ENCODE assay signal across 8 cellular contexts in genomic region chr20:32207211-32207625, GRCh38. TPM values are rescaled to one million over a fixed set of nuclear protein-coding genes. Genes with fewer than 3 reads are reported as not detected.
DNase-seq lines count a peak whose midpoint lies in the region; ATAC-seq and TF ChIP-seq lines count a peak whose summit lies in the region.

No MANE protein-coding gene starts in this region.

- peak overlapping the region; percentile 100 for H3K4me3 ChIP-seq in Loucy (ENCODE audit: low read length, poor library complexity, severe bottlenecking)

- H3K36me3 Mint-ChIP-seq in naive thymus-derived CD8-positive, alpha-beta T cell: peaks cover 6 to 28% (median 12%) of the 10 kb centered on the region in 3 donors

- H3K9me3 Mint-ChIP-seq in naive thymus-derived CD8-positive, alpha-beta T cell: no peaks in the 10 kb centered on the region

- peak overlapping the region; percentile 90 to 99 (median 96) for H3K27ac Mint-ChIP-seq in naive thymus-derived CD8-positive, alpha-beta T cell

- H3K4me3 Mint-ChIP-seq in naive thymus-derived CD8-positive, alpha-beta T cell: peak overlapping the region; percentile 90 to 97 (median 95)

- H3K27me3 ChIP-seq in Loucy (ENCODE audit: insufficient read depth, low read length, poor library complexity, severe bottlenecking): no peaks in the 10 kb centered on the region

- no peaks in the 10 kb centered on the region for H3F3A ChIP-seq in Loucy (ENCODE audit: low read depth)

- H3K27ac ChIP-seq in C4-2B (peak overlapping the region; percentile 97), cingulate gyrus (ENCODE audit: low read depth, low read length) (peak overlapping the region; percentile 84)

- no peaks in the 10 kb centered on the region for H3K9me3 ChIP-seq in Loucy (ENCODE audit: insufficient read depth, low read depth, low read length)

- TF ChIP-seq CTCF in C4-2B (conservative IDR thresholded peaks at IDR 0.05) (no peak), Loucy (conservative IDR thresholded peaks at IDR 0.05; ENCODE audit: low read length) (no peak)

- H3K9me2 ChIP-seq in Loucy (replicated peaks; ENCODE audit: low read depth, low read length): no peaks in the 10 kb centered on the region

- peaks cover 48 to 93% (median 80%) of the 10 kb centered on the region in 4 donors for H3K4me1 Mint-ChIP-seq in naive thymus-derived CD8-positive, alpha-beta T cell

- no peaks in the 10 kb centered on the region for H3K36me3 ChIP-seq in Loucy (ENCODE audit: insufficient read depth, low read length)

- peaks cover 69% of the 10 kb centered on the region for H3K4me1 ChIP-seq in Loucy (ENCODE audit: insufficient read depth, low read length, poor library complexity, severe bottlenecking)

- DNase-seq in naive thymus-derived CD8-positive, alpha-beta T cell: peak in 2 of 10 donors; percentile 3 to 22
- DNase-seq in HuH-7.5 (ENCODE audit: low spot score) (no peak), AG20443 (ENCODE audit: low spot score) (no peak), GM19240 (ENCODE audit: insufficient read length, low spot score) (no peak)

- H2AFZ ChIP-seq in Loucy (ENCODE audit: low read length): peak overlapping the region; percentile 58

- peak overlapping the region; percentile 99 for H3K9ac ChIP-seq in Loucy (ENCODE audit: low read depth, low read length, poor library complexity, severe bottlenecking)

- peak; percentile 26 for ATAC-seq in GM21381 (IDR thresholded peaks at IDR 0.05; ENCODE audit: unreplicated experiment)
- ATAC-seq in naive thymus-derived CD8-positive, alpha-beta T cell: peak in 1 of 2 donors; percentile 10

- peaks cover 92% of the 10 kb centered on the region for H3K79me2 ChIP-seq in Loucy (ENCODE audit: insufficient read depth, low read length)

- POLR2A ChIA-PET in naive thymus-derived CD8-positive, alpha-beta T cell (lab: Charles Lee): interaction anchor here (0.6 kb wide), 1 partner anchor 99 kb away, joined by 4 read pairs; no protein-coding TSS in a partner anchor

- H3K4me2 ChIP-seq in Loucy (ENCODE audit: low read depth, low read length, poor library complexity, severe bottlenecking): peak overlapping the region; percentile 99

- peaks cover 54% of the 10 kb centered on the region for H4K20me1 ChIP-seq in Loucy (ENCODE audit: insufficient read depth, low read length, poor library complexity, severe bottlenecking)

- no peaks in the 10 kb centered on the region for H3K27me3 Mint-ChIP-seq in naive thymus-derived CD8-positive, alpha-beta T cell

RNA-seq across cellular contexts. Expression of gene PLAGL2, which starts 0.3 kb away (rescaled TPM):
- total RNA-seq in naive thymus-derived CD8-positive, alpha-beta T cell: 10 to 100 TPM; 12.9 to 14.5 TPM
- 1 to 10 TPM; 1.2 to 4.2 (median 2.5) TPM for polyA plus RNA-seq in naive thymus-derived CD8-positive, alpha-beta T cell

RNA-seq across cellular contexts. Expression of gene POFUT1, which starts 0.5 kb away (rescaled TPM):
- 10 to 100 TPM; 15.4 to 21.8 TPM for total RNA-seq in naive thymus-derived CD8-positive, alpha-beta T cell
- 10 to 100 TPM; 10.7 to 15.0 (median 12.2) TPM for polyA plus RNA-seq in naive thymus-derived CD8-positive, alpha-beta T cell
